Comparison of ENCODE assay signal across 8 cellular contexts in genomic region chr11:1548221-1549070, GRCh38. TPM values are rescaled to one million over a fixed set of nuclear protein-coding genes. Genes with fewer than 3 reads are reported as not detected.
DNase-seq lines count a peak whose midpoint lies in the region; ATAC-seq and TF ChIP-seq lines count a peak whose summit lies in the region.

No MANE protein-coding gene starts in this region.

- no peaks in the 10 kb centered on the region for H3K36me3 Mint-ChIP-seq in MCF 10A (ENCODE audit: insufficient read depth, unreplicated experiment)

- intact Hi-C loops in MCF 10A (cut with micrococcal nuclease) (no loop called here), stomach (cut with DNase I; ENCODE audit: low total_unique reads) (no loop called here)

- H3K27ac Mint-ChIP-seq in MCF 10A (ENCODE audit: low read depth, unreplicated experiment) = no peak overlapping the region

- WGBS in stomach, 5 donors = 7 to 15% (median 8%) methylated on average over 32 to 34 of the region's 34 CpGs

- H3K9me3 Mint-ChIP-seq in MCF 10A (ENCODE audit: unreplicated experiment) = no peaks in the 10 kb centered on the region

- POLR2A ChIA-PET in BJ (lab: Charles Lee) = no interaction called here
- POLR2A ChIA-PET in MCF 10A (lab: Yijun Ruan, JAX) = interaction anchor here (0.5 to 1.4 kb wide), 2 partner anchors 10 to 187 kb away, joined by 3 to 6 read pairs; no protein-coding TSS in a partner anchor

- no peak for ATAC-seq in HG03565 (IDR thresholded peaks at IDR 0.05; ENCODE audit: unreplicated experiment)
- ATAC-seq in HG02610 (IDR thresholded peaks at IDR 0.05; ENCODE audit: unreplicated experiment) = no peak

- TF ChIP-seq EP300 in stomach (IDR thresholded peaks at IDR 0.05) = peak; percentile 39

- peak overlapping the region; percentile 49 for H3K4me3 Mint-ChIP-seq in MCF 10A (ENCODE audit: unreplicated experiment)

- no peak for DNase-seq in BJ (ENCODE audit: low read depth)
- peak; percentile 67 for DNase-seq in MV-4-11 (lab: John Stamatoyannopoulos, UW)
- DNase-seq in MCF 10A (ENCODE audit: unreplicated experiment) = peak; percentile 66
- DNase-seq in iPS-NIHi7 (ENCODE audit: extremely low spot score) = peak; percentile 66
- peak; percentile 86 for DNase-seq in stomach
- DNase-seq in NCI-H1930 (lab: John Stamatoyannopoulos, UW) = no peak

- H3K9me3 ChIP-seq in stomach = no peaks in the 10 kb centered on the region

- H3K4me1 ChIP-seq in stomach = peaks cover 30 to 34% (median 32%) of the 10 kb centered on the region in 4 donors

- H3K27me3 ChIP-seq in BJ (ENCODE audit: control insufficient read depth, insufficient read depth, low read length) (peaks cover 30% of the 10 kb centered on the region), stomach (peaks cover 0 to 73% (median 33%) of the 10 kb centered on the region in 3 donors)

- CTCF ChIA-PET in BJ (lab: Yijun Ruan, JAX) = interaction anchor here (0.7 to 10.5 kb wide), 7 partner anchors 10 to 87 kb away, joined by 3 to 301 read pairs (median 4); partner anchors contain the start of gene DUSP8
- CTCF ChIA-PET in MCF 10A (lab: Yijun Ruan, JAX) = interaction anchor here (0.6 to 7.3 kb wide), 6 partner anchors 16 to 285 kb away, joined by 3 to 94 read pairs (median 4); no protein-coding TSS in a partner anchor

- H3K4me3 ChIP-seq in BJ (ENCODE audit: low read depth, low read length) (peak overlapping the region; percentile 16), stomach (peak overlapping the region; percentile 21 to 56 (median 26))

- H3K4me1 Mint-ChIP-seq in MCF 10A (ENCODE audit: insufficient read depth, unreplicated experiment) = no peaks in the 10 kb centered on the region

- H3K27ac ChIP-seq in stomach = peak overlapping the region; percentile 57 to 87 (median 65)

- H3K27me3 Mint-ChIP-seq in MCF 10A (ENCODE audit: insufficient read depth, unreplicated experiment) = no peaks in the 10 kb centered on the region

- BruUV-seq in MCF 10A (replicated peaks; lab: Mats Ljungman, UMichigan) = no TSS peak

- TF ChIP-seq POLR2A in stomach (IDR thresholded peaks at IDR 0.05) = no peak

- H3K36me3 ChIP-seq in BJ (ENCODE audit: control insufficient read depth, insufficient read depth, low read length) = no peaks in the 10 kb centered on the region
- no peaks in the 10 kb centered on the region for H3K36me3 ChIP-seq in stomach

- TF ChIP-seq CTCF in BJ (IDR thresholded peaks at IDR 0.05; ENCODE audit: insufficient read depth, low read depth, low read length) (no peak), MCF 10A (IDR thresholded peaks at IDR 0.05; ENCODE audit: unreplicated experiment) (no peak), stomach (IDR thresholded peaks at IDR 0.05) (no peak)

RNA-seq across cellular contexts. Expression of gene DUSP8, which starts 23.6 kb away (rescaled TPM):
- polyA plus RNA-seq in BJ (2011; rRNA removed) = 1.9 and 3.4 TPM in 2 replicates
- polyA minus RNA-seq in BJ (2011; rRNA and poly(A)+ RNA removed) = 3.0 and 3.7 TPM in 2 replicates
- total RNA-seq in MCF 10A (2022) = 10.4 and 17.6 TPM in 2 replicates
- 10 to 100 TPM in 1 of 5 donors, 1 to 10 TPM in 3, under 1 TPM in 1; 0.58 to 31.6 (median 1.5) TPM for total RNA-seq in stomach
- polyA plus RNA-seq in stomach = 1 to 10 TPM; 2.4 to 2.9 (median 2.8) TPM

RNA-seq across cellular contexts. Expression of gene KRTAP5-1, which starts 36.6 kb away (rescaled TPM):
- polyA plus RNA-seq in BJ (2011; rRNA removed) (not detected in 2 replicates), stomach (under 1 TPM in 1 of 3 donors, not detected in 2; 0.50 TPM)
- not detected in 2 replicates for polyA minus RNA-seq in BJ (2011; rRNA and poly(A)+ RNA removed)
- total RNA-seq in MCF 10A (2022) (not detected in 2 replicates), stomach (not detected)

RNA-seq across cellular contexts. Expression of gene KRTAP5-2, which starts 49.6 kb away (rescaled TPM):
- not detected in 2 replicates for polyA plus RNA-seq in BJ (2011; rRNA removed)
- polyA minus RNA-seq in BJ (2011; rRNA and poly(A)+ RNA removed) = not detected in 2 replicates
- not detected in 2 replicates for total RNA-seq in MCF 10A (2022)
- total RNA-seq in stomach = not detected
- not detected for polyA plus RNA-seq in stomach

RNA-seq across cellular contexts. Expression of gene KRTAP5-3, which starts 59.8 kb away (rescaled TPM):
- polyA plus RNA-seq in BJ (2011; rRNA removed) = not detected in 2 replicates
- not detected in 2 replicates for polyA minus RNA-seq in BJ (2011; rRNA and poly(A)+ RNA removed)
- not detected in 2 replicates for total RNA-seq in MCF 10A (2022)
- total RNA-seq in stomach = not detected
- not detected for polyA plus RNA-seq in stomach

Comparison
In these comparisons a context has a peak if more than half of its experiments do, and no peak if none do; other contexts are left out.
1. DNase-seq: peak in MV-4-11 (single experiment), MCF 10A (single experiment), iPS-NIHi7 (single experiment) and stomach (single experiment); none in BJ (single experiment) and NCI-H1930 (0 of 2).